8 cellular contexts compared by ENCODE assay signal in the genomic region with DNA sequence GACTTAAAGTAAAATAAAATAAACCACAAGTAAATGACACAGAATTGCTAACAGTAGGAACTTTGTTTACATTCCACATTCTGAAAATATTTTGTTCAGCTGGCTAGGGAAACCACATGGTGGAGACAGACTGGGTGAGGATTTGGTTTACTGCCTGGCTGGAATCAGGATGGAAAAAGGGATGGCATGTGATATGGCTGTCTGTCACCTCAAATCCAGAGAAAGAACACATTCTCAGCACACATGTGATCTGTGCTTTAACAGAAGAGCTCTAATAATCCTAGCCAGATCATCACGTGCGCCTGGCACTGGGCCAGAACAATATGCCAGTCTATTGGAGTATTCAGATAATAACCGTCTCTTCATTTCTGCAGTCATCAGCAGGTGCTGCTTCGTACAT.
A peak's percentile ranks its signal among the peaks of the same experiment; 100 is the strongest.
DNase-seq lines count a peak whose midpoint lies in the region; ATAC-seq, FAIRE-seq and TF ChIP-seq lines count a peak whose summit lies in the region.

No MANE protein-coding gene starts in this region.

- H3K27me3 Mint-ChIP-seq in astrocyte (ENCODE audit: low read depth, unreplicated experiment) (no peaks in the 10 kb centered on the region), T-helper 17 cell (peaks cover 18% of the 10 kb centered on the region)

- DNase-seq in D341Med (ENCODE audit: low spot score) (peak; percentile 46), NCI-H1694 treated with DMSO at 0.1 percent for 48 hours (lab: John Stamatoyannopoulos, UW) (peak; percentile 74), astrocyte (ENCODE audit: low read depth) (peak; percentile 63), lung microvascular endothelial cell (ENCODE audit: low read depth in 2 of 2) (peak; percentile 29 to 71), T-helper 17 cell (no peak), GM12891 (ENCODE audit: insufficient read length, low spot score) (no peak)
- no peak for DNase-seq in activated naive CD4-positive, alpha-beta T cell treated with anti-CD3 and anti-CD28 coated beads, Interleukin-2, amount 50 U/mL, for 16 hours

- no peak overlapping the region for H3K27ac Mint-ChIP-seq in astrocyte (ENCODE audit: unreplicated experiment)
- no peak overlapping the region for H3K27ac Mint-ChIP-seq in T-helper 17 cell

- ATAC-seq in T-helper 17 cell (no peak), GM21526 (IDR thresholded peaks at IDR 0.05; ENCODE audit: low FRiP score, unreplicated experiment) (no peak)

- H3K27ac ChIP-seq in astrocyte (ENCODE audit: low read depth, low read length): no peak overlapping the region

- H3K4me2 ChIP-seq in astrocyte (ENCODE audit: low read length): peak overlapping the region; percentile 8

- FAIRE-seq in astrocyte (lab: Jason Lieb, UNC): peak; percentile 99
- FAIRE-seq in GM12891 (lab: Jason Lieb, UNC): no peak

- H3K9me3 ChIP-seq in astrocyte (ENCODE audit: insufficient read depth, low read depth, low read length): no peaks in the 10 kb centered on the region
- no peaks in the 10 kb centered on the region for H3K9me3 ChIP-seq in T-helper 17 cell (ENCODE audit: control insufficient read depth, low read length, poor library complexity, severe bottlenecking)

- no peak overlapping the region for H3K4me3 ChIP-seq in astrocyte (ENCODE audit: insufficient read depth, low read depth, low read length)

- H3K9ac ChIP-seq in astrocyte (ENCODE audit: low read length): no peak overlapping the region

- TF ChIP-seq POLR2A in GM12891 (IDR thresholded peaks at IDR 0.05; ENCODE audit: low read depth, low read length): no peak

- TF ChIP-seq CTCF in astrocyte (IDR thresholded peaks at IDR 0.05; ENCODE audit: insufficient read depth, low read depth, low read length): no peak

- no peaks in the 10 kb centered on the region for H3K27me3 ChIP-seq in astrocyte (ENCODE audit: insufficient read depth, low read length)

- no peaks in the 10 kb centered on the region for H3K9me3 Mint-ChIP-seq in astrocyte (ENCODE audit: unreplicated experiment)

- H2AFZ ChIP-seq in astrocyte (ENCODE audit: low read depth, low read length): no peak overlapping the region

- H3K4me1 Mint-ChIP-seq in astrocyte (ENCODE audit: low read depth, unreplicated experiment): peaks cover 19% of the 10 kb centered on the region
- peaks cover 2% of the 10 kb centered on the region for H3K4me1 Mint-ChIP-seq in T-helper 17 cell

- H3K4me1 ChIP-seq in astrocyte (ENCODE audit: insufficient read depth, low read length): peaks cover 3% of the 10 kb centered on the region

- H3K36me3 ChIP-seq in astrocyte (ENCODE audit: insufficient read depth, low read length): no peaks in the 10 kb centered on the region

- no peaks in the 10 kb centered on the region for H3K79me2 ChIP-seq in astrocyte (ENCODE audit: insufficient read depth, low read length)

- H3K36me3 Mint-ChIP-seq in astrocyte (ENCODE audit: low read depth, unreplicated experiment) (no peaks in the 10 kb centered on the region), T-helper 17 cell (ENCODE audit: low read depth) (no peaks in the 10 kb centered on the region)

- H3K4me3 Mint-ChIP-seq in astrocyte (ENCODE audit: unreplicated experiment): no peak overlapping the region
- no peak overlapping the region for H3K4me3 Mint-ChIP-seq in T-helper 17 cell

- H4K20me1 ChIP-seq in astrocyte (ENCODE audit: insufficient read depth, low read length): no peaks in the 10 kb centered on the region

TF ChIP-seq in GM12891, 5 proteins besides CTCF, POLR2A, EP300 and RAD21:
- TF ChIP-seq SPI1 (IDR thresholded peaks at IDR 0.05; ENCODE audit: low read depth, low read length) (no peak), POU2F2 (IDR thresholded peaks at IDR 0.05; ENCODE audit: low read depth, low read length) (no peak), PAX5 (IDR thresholded peaks at IDR 0.05; ENCODE audit: insufficient read depth, low read length, severe bottlenecking) (no peak), POLR2AphosphoS5 (IDR thresholded peaks at IDR 0.05; ENCODE audit: low read depth, low read length) (no peak), TAF1 (IDR thresholded peaks at IDR 0.05; ENCODE audit: low read depth, low read length) (no peak)

Comparison
In these comparisons a context has a peak if more than half of its experiments do, and no peak if none do; other contexts are left out.
1. DNase-seq: peak in D341Med (single experiment), NCI-H1694 treated with DMSO at 0.1 percent for 48 hours (single experiment), astrocyte (single experiment) and lung microvascular endothelial cell (2 of 2); none in T-helper 17 cell (0 of 3), activated naive CD4-positive, alpha-beta T cell treated with anti-CD3 and anti-CD28 coated beads, Interleukin-2, amount 50 U/mL, for 16 hours (single experiment) and GM12891 (single experiment).